Comparison of ENCODE assay signal across 33 cellular contexts in the genomic region with DNA sequence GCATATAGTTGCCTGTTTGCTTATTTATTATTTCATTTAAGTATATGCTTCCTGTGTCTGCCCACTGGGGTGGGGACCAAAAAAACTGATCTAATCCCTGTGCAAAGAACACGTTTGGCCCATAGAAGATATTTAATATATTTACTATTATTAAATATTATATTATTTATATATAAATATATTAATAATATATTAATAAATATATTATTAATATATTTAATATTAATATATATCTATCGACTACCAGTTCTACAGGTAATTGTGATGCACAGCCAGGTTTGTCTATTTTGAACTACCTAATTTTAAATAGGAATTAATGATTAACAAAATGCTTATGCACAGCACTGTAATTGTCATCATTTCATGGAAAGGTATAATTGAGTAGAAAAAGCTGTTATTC.
"Had no signal": no experiment of that assay in that cellular context is flagged by ENCODE, and none has a peak within 500 bp of the region (broad histone marks: within the 10 kb centered on the region; RNA-seq: fewer than 3 reads in every experiment).

No MANE protein-coding gene starts in this region.

- H3K27ac Mint-ChIP-seq: activated B cell treated with CpG ODN at 0.5 μM for 24 hours; activated CD4-positive, alpha-beta memory T cell treated with anti-CD3 and anti-CD28 coated beads for 36 hours; activated CD4-positive, alpha-beta memory T cell treated with anti-CD3 and anti-CD28 coated beads, Interleukin-2, amount 10 ng/mL, durations not matched to agents 7 days and 5 days; activated CD4-positive, alpha-beta T cell treated with anti-CD3 and anti-CD28 coated beads for 36 hours; activated CD4-positive, alpha-beta T cell treated with anti-CD3 and anti-CD28 coated beads, Interleukin-2, amount 10 ng/mL, durations not matched to agents 24 days and 14 days; activated CD4-positive, alpha-beta T cell treated with anti-CD3 and anti-CD28 coated beads, Interleukin-2, amount 10 ng/mL, durations not matched to agents 7 days and 5 days; activated CD8-positive, alpha-beta memory T cell treated with anti-CD3 and anti-CD28 coated beads, Interleukin-2, amount 10 ng/mL, durations not matched to agents 7 days and 5 days; activated CD8-positive, alpha-beta T cell treated with anti-CD3 and anti-CD28 coated beads for 36 hours; activated CD8-positive, alpha-beta T cell treated with anti-CD3 and anti-CD28 coated beads, Interleukin-2, amount 10 ng/mL, durations not matched to agents 7 days and 5 days; T-cell; T-helper 1 cell treated with Interleukin-12 subunit alpha and Interleukin-12 subunit beta and Interleukin-4 antibody, amounts not matched to agents 30 μg/mL and 1 μg/mL, for 36 hours; T-helper 17 cell; T-helper 2 cell treated with Interferon-gamma antibody and Interleukin-4, amounts not matched to agents 5 μg/mL and 100 μg/mL, for 36 hours had no signal

- DNase-seq: activated B cell treated with CpG ODN at 0.5 μM for 24 hours; activated CD4-positive, alpha-beta memory T cell treated with anti-CD3 and anti-CD28 coated beads for 36 hours; activated CD4-positive, alpha-beta memory T cell treated with anti-CD3 and anti-CD28 coated beads, Interleukin-2, amount 10 ng/mL, durations not matched to agents 7 days and 5 days; activated CD4-positive, alpha-beta T cell treated with anti-CD3 and anti-CD28 coated beads for 1 hour; activated CD4-positive, alpha-beta T cell treated with anti-CD3 and anti-CD28 coated beads for 36 hours; activated CD4-positive, alpha-beta T cell treated with anti-CD3 and anti-CD28 coated beads for 4 hours; activated CD4-positive, alpha-beta T cell treated with anti-CD3 and anti-CD28 coated beads for 48 hours; activated CD4-positive, alpha-beta T cell treated with anti-CD3 and anti-CD28 coated beads, Interleukin-2, amount 10 ng/mL, durations not matched to agents 24 days and 14 days; activated CD4-positive, alpha-beta T cell treated with anti-CD3 and anti-CD28 coated beads, Interleukin-2, amount 10 ng/mL, durations not matched to agents 7 days and 5 days; activated CD4-positive, alpha-beta T cell treated with anti-CD3 and anti-CD28 coated beads, Interleukin-2, amount 50 U/mL, for 1 hour; activated CD4-positive, alpha-beta T cell treated with anti-CD3 and anti-CD28 coated beads, Interleukin-2, amount 50 U/mL, for 4 hours; activated CD4-positive, alpha-beta T cell treated with anti-CD3 and anti-CD28 coated beads, Interleukin-2, amount 50 U/mL, for 48 hours; activated CD4-positive, CD25-positive, alpha-beta regulatory T cell; activated CD4-positive, CD25-positive, alpha-beta regulatory T cell treated with anti-CD3 and anti-CD28 coated beads, Interleukin-2, amount 50 U/mL, for 72 hours; activated CD8-positive, alpha-beta memory T cell treated with anti-CD3 and anti-CD28 coated beads for 24 hours; activated CD8-positive, alpha-beta memory T cell treated with anti-CD3 and anti-CD28 coated beads, Interleukin-2, amount 10 ng/mL, durations not matched to agents 7 days and 5 days; activated CD8-positive, alpha-beta memory T cell treated with anti-CD3 and anti-CD28 coated beads, Interleukin-2, amount 50 U/mL, for 4 hours; activated CD8-positive, alpha-beta memory T cell treated with anti-CD3 and anti-CD28 coated beads, Interleukin-2, amount 50 U/mL, for 48 hours; activated CD8-positive, alpha-beta T cell treated with anti-CD3 and anti-CD28 coated beads for 36 hours; activated CD8-positive, alpha-beta T cell treated with anti-CD3 and anti-CD28 coated beads, Interleukin-2, amount 10 ng/mL, durations not matched to agents 7 days and 5 days; activated T-cell treated with anti-CD3 and anti-CD28 coated beads for 4 hours; T-cell; T-helper 1 cell; T-helper 17 cell; T-helper 2 cell; T-helper 9 cell; T1000; WERI-Rb-1 had no signal

- H3K9me3 Mint-ChIP-seq: activated CD4-positive, alpha-beta T cell treated with anti-CD3 and anti-CD28 coated beads, Interleukin-2, amount 10 ng/mL, durations not matched to agents 24 days and 14 days; activated CD8-positive, alpha-beta T cell treated with anti-CD3 and anti-CD28 coated beads for 36 hours; T-helper 1 cell treated with Interleukin-12 subunit alpha and Interleukin-12 subunit beta and Interleukin-4 antibody, amounts not matched to agents 30 μg/mL and 1 μg/mL, for 36 hours had no signal

- H3K27ac ChIP-seq: VCaP, WERI-Rb-1 had no signal

- FAIRE-seq: TTC549 had no signal

- ATAC-seq: activated CD4-positive, alpha-beta T cell treated with anti-CD3 and anti-CD28 coated beads for 36 hours; activated CD4-positive, CD25-positive, alpha-beta regulatory T cell treated with anti-CD3 and anti-CD28 coated beads, Interleukin-2, amount 50 U/mL, for 24 hours; activated CD8-positive, alpha-beta memory T cell treated with anti-CD3 and anti-CD28 coated beads, Interleukin-2, amount 10 ng/mL, durations not matched to agents 7 days and 5 days; activated CD8-positive, alpha-beta T cell treated with anti-CD3 and anti-CD28 coated beads for 36 hours; activated CD8-positive, alpha-beta T cell treated with anti-CD3 and anti-CD28 coated beads, Interleukin-2, amount 10 ng/mL, durations not matched to agents 7 days and 5 days; T-cell; T-helper 17 cell had no signal

- H3K36me3 Mint-ChIP-seq: activated CD4-positive, alpha-beta memory T cell treated with anti-CD3 and anti-CD28 coated beads for 36 hours; activated CD8-positive, alpha-beta memory T cell treated with anti-CD3 and anti-CD28 coated beads, Interleukin-2, amount 10 ng/mL, durations not matched to agents 7 days and 5 days; T-cell had no signal

- H3K4me1 Mint-ChIP-seq: activated CD4-positive, alpha-beta memory T cell treated with anti-CD3 and anti-CD28 coated beads, Interleukin-2, amount 10 ng/mL, durations not matched to agents 7 days and 5 days; activated CD4-positive, alpha-beta T cell treated with anti-CD3 and anti-CD28 coated beads for 36 hours; activated CD4-positive, alpha-beta T cell treated with anti-CD3 and anti-CD28 coated beads, Interleukin-2, amount 10 ng/mL, durations not matched to agents 24 days and 14 days; activated CD4-positive, alpha-beta T cell treated with anti-CD3 and anti-CD28 coated beads, Interleukin-2, amount 10 ng/mL, durations not matched to agents 7 days and 5 days; activated CD8-positive, alpha-beta memory T cell treated with anti-CD3 and anti-CD28 coated beads, Interleukin-2, amount 10 ng/mL, durations not matched to agents 7 days and 5 days; T-cell; T-helper 17 cell had no signal

- H3K27me3 Mint-ChIP-seq: activated B cell treated with CpG ODN at 0.5 μM for 24 hours; activated CD4-positive, alpha-beta memory T cell treated with anti-CD3 and anti-CD28 coated beads for 36 hours; activated CD4-positive, alpha-beta memory T cell treated with anti-CD3 and anti-CD28 coated beads, Interleukin-2, amount 10 ng/mL, durations not matched to agents 7 days and 5 days; activated CD4-positive, alpha-beta T cell treated with anti-CD3 and anti-CD28 coated beads for 36 hours; activated CD4-positive, alpha-beta T cell treated with anti-CD3 and anti-CD28 coated beads, Interleukin-2, amount 10 ng/mL, durations not matched to agents 24 days and 14 days; activated CD4-positive, alpha-beta T cell treated with anti-CD3 and anti-CD28 coated beads, Interleukin-2, amount 10 ng/mL, durations not matched to agents 7 days and 5 days; activated CD8-positive, alpha-beta memory T cell treated with anti-CD3 and anti-CD28 coated beads, Interleukin-2, amount 10 ng/mL, durations not matched to agents 7 days and 5 days; activated CD8-positive, alpha-beta T cell treated with anti-CD3 and anti-CD28 coated beads for 36 hours; T-helper 17 cell had no signal

- H3K4me3 Mint-ChIP-seq: activated B cell treated with CpG ODN at 0.5 μM for 24 hours; activated CD4-positive, alpha-beta memory T cell treated with anti-CD3 and anti-CD28 coated beads for 36 hours; activated CD4-positive, alpha-beta memory T cell treated with anti-CD3 and anti-CD28 coated beads, Interleukin-2, amount 10 ng/mL, durations not matched to agents 7 days and 5 days; activated CD4-positive, alpha-beta T cell treated with anti-CD3 and anti-CD28 coated beads for 36 hours; activated CD4-positive, alpha-beta T cell treated with anti-CD3 and anti-CD28 coated beads, Interleukin-2, amount 10 ng/mL, durations not matched to agents 24 days and 14 days; activated CD4-positive, alpha-beta T cell treated with anti-CD3 and anti-CD28 coated beads, Interleukin-2, amount 10 ng/mL, durations not matched to agents 7 days and 5 days; activated CD8-positive, alpha-beta memory T cell treated with anti-CD3 and anti-CD28 coated beads, Interleukin-2, amount 10 ng/mL, durations not matched to agents 7 days and 5 days; activated CD8-positive, alpha-beta T cell treated with anti-CD3 and anti-CD28 coated beads for 36 hours; activated CD8-positive, alpha-beta T cell treated with anti-CD3 and anti-CD28 coated beads, Interleukin-2, amount 10 ng/mL, durations not matched to agents 7 days and 5 days; T-cell; T-helper 1 cell treated with Interleukin-12 subunit alpha and Interleukin-12 subunit beta and Interleukin-4 antibody, amounts not matched to agents 30 μg/mL and 1 μg/mL, for 36 hours; T-helper 17 cell; T-helper 2 cell treated with Interferon-gamma antibody and Interleukin-4, amounts not matched to agents 5 μg/mL and 100 μg/mL, for 36 hours had no signal
